Comparison of ENCODE assay signal across 17 cellular contexts in the genomic region with DNA sequence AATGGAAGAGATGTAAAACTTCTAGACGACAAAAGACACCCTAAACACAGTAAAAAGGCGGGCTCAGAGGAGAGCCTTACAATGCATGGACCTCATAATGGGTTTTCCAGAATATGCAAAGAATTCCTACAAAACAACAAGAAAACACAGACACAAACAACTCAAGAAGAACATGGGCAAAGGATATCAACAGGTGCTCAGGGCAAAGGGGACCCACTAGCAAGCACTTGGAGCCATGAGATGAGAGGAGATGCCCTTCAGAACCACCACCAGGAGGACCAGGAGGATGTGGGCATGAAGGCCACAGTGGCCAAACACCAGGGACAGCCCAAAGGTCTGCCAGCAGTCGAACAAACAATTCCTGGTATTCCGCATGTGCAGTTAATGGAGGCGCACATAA. TPM values are rescaled to one million over a fixed set of nuclear protein-coding genes. Genes with fewer than 3 reads are reported as not detected.
DNase-seq lines count a peak whose midpoint lies in the region; ATAC-seq and TF ChIP-seq lines count a peak whose summit lies in the region.
"Had no signal": no experiment of that assay in that cellular context is flagged by ENCODE, and none has a peak within 500 bp of the region (broad histone marks: within the 10 kb centered on the region; RNA-seq: fewer than 3 reads in every experiment).

No MANE protein-coding gene starts in this region.

- H3K27me3 Mint-ChIP-seq in T-helper 17 cell = no peaks in the 10 kb centered on the region
- H3K27me3 Mint-ChIP-seq in chondrocyte (ENCODE audit: low read depth) = no peaks in the 10 kb centered on the region
- H3K27me3 Mint-ChIP-seq: CD4-positive, alpha-beta memory T cell had no signal

- peaks cover 20% of the 10 kb centered on the region for H3K4me1 Mint-ChIP-seq in T-helper 17 cell
- no peaks in the 10 kb centered on the region for H3K4me1 Mint-ChIP-seq in chondrocyte (ENCODE audit: low read depth)

- POLR2A ChIA-PET in HEK293 (lab: Yijun Ruan, JAX) = no interaction called here

- H3K27ac Mint-ChIP-seq in T-helper 17 cell (peak overlapping the region; percentile 57), chondrocyte (ENCODE audit: unreplicated experiment) (no peak overlapping the region)
- H3K27ac Mint-ChIP-seq: CD4-positive, alpha-beta memory T cell; GM23338; HFFc6 had no signal

- H3K36me3 ChIP-seq in HEK293 (ENCODE audit: control insufficient read depth in 2 of 2, insufficient read depth in 1 of 2, low read length in 2 of 2) = no peaks in the 10 kb centered on the region

- H3K4me1 ChIP-seq in HEK293 (ENCODE audit: control insufficient read depth, insufficient read depth, low read length) = no peaks in the 10 kb centered on the region

- TF ChIP-seq CTCF in HEK293 (tag by site-specific recombination; IDR thresholded peaks at IDR 0.05) = no peak
- TF ChIP-seq CTCF in chondrocyte (IDR thresholded peaks at IDR 0.05) = no peak

- peaks cover 10% of the 10 kb centered on the region for H3K9me3 Mint-ChIP-seq in chondrocyte (ENCODE audit: low read depth)
- H3K9me3 Mint-ChIP-seq: GM23338, HFFc6 had no signal

- DNase-seq in T-helper 17 cell = no peak
- peak; percentile 54 for DNase-seq in chondrocyte (ENCODE audit: low spot score)
- DNase-seq in activated CD8-positive, alpha-beta memory T cell treated with anti-CD3 and anti-CD28 coated beads, Interleukin-2, amount 50 U/mL, for 4 hours = no peak
- DNase-seq: C1 segment of cervical spinal cord; Calu3; CD4-positive, alpha-beta memory T cell; COR-L47; DMS153; DND-41; H9; HFFc6 had no signal

- CTCF ChIA-PET in HEK293 (lab: Yijun Ruan, JAX) = no interaction called here

- H3K4me3 Mint-ChIP-seq in T-helper 17 cell = no peak overlapping the region
- H3K4me3 Mint-ChIP-seq in chondrocyte (ENCODE audit: unreplicated experiment) = no peak overlapping the region
- H3K4me3 Mint-ChIP-seq: CD4-positive, alpha-beta memory T cell; GM23338; H9; HFFc6 had no signal

- peaks cover 2% of the 10 kb centered on the region for H3K36me3 Mint-ChIP-seq in T-helper 17 cell (ENCODE audit: low read depth)
- no peaks in the 10 kb centered on the region for H3K36me3 Mint-ChIP-seq in chondrocyte (ENCODE audit: low read depth)
- H3K36me3 Mint-ChIP-seq: CD4-positive, alpha-beta memory T cell had no signal

- ATAC-seq in T-helper 17 cell = no peak
- no peak for ATAC-seq in HG03135 (IDR thresholded peaks at IDR 0.05; ENCODE audit: unreplicated experiment)
- no peak for ATAC-seq in GM19452 (IDR thresholded peaks at IDR 0.05; ENCODE audit: unreplicated experiment)
- ATAC-seq: HCT116 had no signal

- no peak overlapping the region for H3K27ac ChIP-seq in HEK293 (ENCODE audit: extremely low read depth, low read depth, low read length)

- H3K4me3 ChIP-seq in HEK293 (ENCODE audit: low read depth, low read length) = no peak overlapping the region
- H3K4me3 ChIP-seq: GM23338 had no signal

- H3K9me3 ChIP-seq in HEK293 (ENCODE audit: control insufficient read depth, insufficient read depth, low read depth, low read length) (no peaks in the 10 kb centered on the region), T-helper 17 cell (ENCODE audit: control insufficient read depth, low read length, poor library complexity, severe bottlenecking) (no peaks in the 10 kb centered on the region)

TF ChIP-seq in HEK293, 187 proteins besides CTCF, POLR2A, EP300 and RAD21:
- TF ChIP-seq ZNF629 (tag by site-specific recombination; IDR thresholded peaks at IDR 0.05) (no peak), SCRT1 (tag by site-specific recombination; IDR thresholded peaks at IDR 0.05; ENCODE audit: borderline replicate concordance) (peak; percentile 90), SCRT2 (tag by site-specific recombination; IDR thresholded peaks at IDR 0.05) (peak; percentile 93)

RNA-seq across cellular contexts. Expression of a gene that starts 17.2 kb away (rescaled TPM):
- total RNA-seq in T-helper 17 cell (10 to 100 TPM; 31.1 to 45.6 TPM), chondrocyte (24.8 to 27.2 TPM (median 25.4 TPM) in 3 replicates)
- total RNA-seq: HFFc6 had no signal

RNA-seq across cellular contexts. Expression of a gene that starts 18.7 kb away (rescaled TPM):
- 100 to 1,000 TPM; 204 to 212 TPM for total RNA-seq in T-helper 17 cell
- total RNA-seq in chondrocyte = 245 to 356 TPM (median 257 TPM) in 3 replicates

RNA-seq across cellular contexts. Expression of a gene that starts 19.0 kb away (rescaled TPM):
- 10 to 100 TPM; 46.4 to 52.4 TPM for total RNA-seq in T-helper 17 cell
- 42.8 to 49.6 TPM (median 46.9 TPM) in 3 replicates for total RNA-seq in chondrocyte

RNA-seq across cellular contexts. Expression of a gene that starts 32.3 kb away (rescaled TPM):
- total RNA-seq in T-helper 17 cell (not detected), chondrocyte (0.18 to 0.50 TPM in 2 of 3 replicates, not detected in the other)
- total RNA-seq: A673; CD4-positive, alpha-beta memory T cell; GM23338; H9 had no signal

RNA-seq across cellular contexts. Expression of a gene that starts 49.1 kb away (rescaled TPM):
- 1 to 10 TPM in 1 of 2 donors, under 1 TPM in 1; 0.25 to 2.9 TPM for total RNA-seq in T-helper 17 cell
- total RNA-seq in chondrocyte = 8.5 to 36.3 TPM (median 34.8 TPM) in 3 replicates
- total RNA-seq: A673; CD4-positive, alpha-beta memory T cell had no signal
